In the genomic region with DNA sequence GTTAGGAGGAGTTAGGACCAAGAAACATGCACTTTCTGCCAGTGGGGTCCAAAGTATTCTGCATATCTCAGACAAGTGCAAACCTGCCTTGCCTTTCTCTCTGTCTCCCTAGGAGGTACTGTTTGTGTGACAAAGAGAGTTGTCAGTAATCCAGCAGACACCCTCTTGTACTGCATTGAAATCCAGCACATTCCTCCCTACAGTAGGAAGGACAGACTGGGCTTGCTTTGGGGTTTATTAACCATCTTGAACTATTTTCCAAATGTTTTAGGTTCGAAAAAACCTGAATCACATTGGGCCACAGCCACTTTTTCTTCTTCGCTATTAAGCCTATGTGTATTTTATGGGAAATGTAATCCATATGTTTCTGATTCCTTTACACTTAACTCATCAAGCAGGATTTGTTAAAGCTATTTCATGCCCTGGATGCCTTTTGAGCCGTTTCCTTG, we compare ENCODE assay signal across 2 cellular contexts.
TF ChIP-seq lines count a peak whose summit lies in the region.

No MANE protein-coding gene starts in this region.

TF ChIP-seq in GM23338, 12 proteins besides CTCF, POLR2A, EP300 and RAD21 (continued from another document):
- peak; percentile 80 for TF ChIP-seq ZNF462 (CRISPR knock-in tag; IDR thresholded peaks at IDR 0.05)

TF ChIP-seq in SK-N-SH treated with all-trans-retinoic acid at 6 μM for 48 hours, 23 proteins besides CTCF, POLR2A, EP300 and RAD21 (continued from another document):
- no peak for TF ChIP-seq PATZ1 (CRISPR knock-in tag; IDR thresholded peaks at IDR 0.05; ENCODE audit: borderline replicate concordance)
- no peak for TF ChIP-seq TOX (CRISPR knock-in tag; IDR thresholded peaks at IDR 0.05; ENCODE audit: borderline replicate concordance)
- no peak for TF ChIP-seq ESRRG (CRISPR knock-in tag; IDR thresholded peaks at IDR 0.05)
- TF ChIP-seq ZNF70 (CRISPR knock-in tag; IDR thresholded peaks at IDR 0.05) = no peak
- no peak for TF ChIP-seq POU6F1 (CRISPR knock-in tag; IDR thresholded peaks at IDR 0.05; ENCODE audit: borderline replicate concordance, low read depth)
- no peak for TF ChIP-seq ZFP30 (CRISPR knock-in tag; IDR thresholded peaks at IDR 0.05)
- TF ChIP-seq TCF4 (CRISPR knock-in tag; IDR thresholded peaks at IDR 0.05; ENCODE audit: borderline replicate concordance) = no peak
- TF ChIP-seq SNAI2 (CRISPR knock-in tag; IDR thresholded peaks at IDR 0.05) = no peak
- TF ChIP-seq ZFP3 (CRISPR knock-in tag; IDR thresholded peaks at IDR 0.05) = no peak
- no peak for TF ChIP-seq GLIS3 (CRISPR knock-in tag; IDR thresholded peaks at IDR 0.05)
